8 cellular contexts compared by ENCODE assay signal in the genomic region with DNA sequence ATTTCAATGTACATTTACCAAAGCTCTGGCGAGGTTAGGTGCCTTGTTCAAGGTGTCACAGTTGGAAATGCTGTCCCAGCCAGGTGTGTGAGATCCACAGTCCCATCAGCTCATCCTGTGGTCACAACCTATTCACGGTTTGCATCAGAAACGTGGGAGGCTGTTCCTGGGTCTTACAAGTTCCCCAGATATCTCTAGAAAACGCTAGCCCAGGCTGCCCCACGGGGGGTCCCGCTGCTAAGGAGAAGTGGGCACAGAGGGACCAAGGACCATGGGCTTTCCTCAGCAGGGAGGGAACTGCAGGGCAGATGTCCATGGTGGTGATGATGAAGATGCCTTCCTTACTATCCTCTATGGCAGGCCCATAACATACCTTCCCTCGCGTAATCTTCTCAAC. TPM values are rescaled to one million over a fixed set of nuclear protein-coding genes. Genes with fewer than 3 reads are reported as not detected.
DNase-seq lines count a peak whose midpoint lies in the region; ATAC-seq, FAIRE-seq and TF ChIP-seq lines count a peak whose summit lies in the region.

No MANE protein-coding gene starts in this region.

- H3K4me2 ChIP-seq in SK-N-SH: peak overlapping the region; percentile 91
- peak overlapping the region; percentile 87 for H3K4me2 ChIP-seq in parathyroid adenoma (ENCODE audit: low read length)

- TF ChIP-seq POLR2A in H54 (IDR thresholded peaks at IDR 0.05; ENCODE audit: low read depth, low read length): no peak

- H2AFZ ChIP-seq in SK-N-SH (ENCODE audit: low read depth): peak overlapping the region; percentile 88
- H2AFZ ChIP-seq in parathyroid adenoma: peak overlapping the region; percentile 99

- H3K9me3 ChIP-seq in SK-N-SH (no peaks in the 10 kb centered on the region), parathyroid adenoma (ENCODE audit: control insufficient read depth, low read length) (no peaks in the 10 kb centered on the region)

- TF ChIP-seq CTCF in SK-N-SH (IDR thresholded peaks at IDR 0.05) (no peak), parathyroid adenoma (IDR thresholded peaks at IDR 0.05) (no peak)

- H3K79me2 ChIP-seq in SK-N-SH (ENCODE audit: insufficient read depth) (peaks cover 13% of the 10 kb centered on the region; the same call in 1 of the 2 replicates), parathyroid adenoma (peaks cover 12% of the 10 kb centered on the region)

- 18% methylated on average over 1 of the region's 8 CpGs for WGBS in SK-N-SH (ENCODE audit: low lambda C conversion rate)

- TF ChIP-seq RAD21 in SK-N-SH (IDR thresholded peaks at IDR 0.05; ENCODE audit: low read length): no peak

- no peaks in the 10 kb centered on the region for H3K27me3 ChIP-seq in SK-N-SH (ENCODE audit: insufficient read depth)
- no peaks in the 10 kb centered on the region for H3K27me3 ChIP-seq in parathyroid adenoma (ENCODE audit: control insufficient read depth, insufficient read depth, low read length)

- H3K27ac ChIP-seq in SK-N-SH (ENCODE audit: low read depth in 2 of 2, low read length in 1 of 2) (peak overlapping the region; percentile 51 to 79; a peak in 3 of 4 replicates), parathyroid adenoma (peak overlapping the region; percentile 80)

- peaks cover 12% of the 10 kb centered on the region for H3F3A ChIP-seq in SK-N-SH (replicated peaks; ENCODE audit: insufficient read depth)

- no peaks in the 10 kb centered on the region for H3K9me2 ChIP-seq in SK-N-SH

- no peaks in the 10 kb centered on the region for H4K20me1 ChIP-seq in SK-N-SH (ENCODE audit: insufficient read depth)

- peaks cover 4 to 12% of the 10 kb centered on the region in 2 experiments; a peak in 2 of 4 replicates for H3K4me1 ChIP-seq in SK-N-SH (ENCODE audit: control insufficient read depth in 1 of 2, insufficient read depth in 2 of 2, low read depth in 1 of 2, low read length in 1 of 2)
- peaks cover 8% of the 10 kb centered on the region for H3K4me1 ChIP-seq in parathyroid adenoma

- DNase-seq in AG20443 (ENCODE audit: low spot score): peak; percentile 14
- no peak for DNase-seq in SK-N-SH
- DNase-seq in H54 (ENCODE audit: insufficient read length, low spot score): no peak
- DNase-seq in stimulated activated CD4-positive, alpha-beta T cell treated with anti-CD3 and anti-CD28 coated beads, Interleukin-4, amount 100 ng/mL, for 1 hour: no peak

- no peak for TF ChIP-seq EP300 in SK-N-SH (IDR thresholded peaks at IDR 0.05; ENCODE audit: borderline replicate concordance in 1 of 2, low read depth in 1 of 2, low read length in 1 of 2)

- ATAC-seq in GM19455 (IDR thresholded peaks at IDR 0.05; ENCODE audit: unreplicated experiment) (peak; percentile 5), esophagus mucosa (peak; percentile 5), HG03432 (IDR thresholded peaks at IDR 0.05; ENCODE audit: unreplicated experiment) (no peak)

- POLR2A ChIA-PET in SK-N-SH (lab: Yijun Ruan, JAX): no interaction called here

- H3K9ac ChIP-seq in SK-N-SH (peak overlapping the region; percentile 83), parathyroid adenoma (peak overlapping the region; percentile 91)

- H3K4me3 ChIP-seq in SK-N-SH (ENCODE audit: low read depth in 2 of 2, low read length in 1 of 2) (peak overlapping the region; percentile 64 to 85), parathyroid adenoma (ENCODE audit: low read depth, low read length) (peak overlapping the region; percentile 80)

- H3K36me3 ChIP-seq in SK-N-SH (replicated peaks in 1 of 2; ENCODE audit: control insufficient read depth in 1 of 2, insufficient read depth in 2 of 2, low read length in 1 of 2) (peaks cover 5 to 10% of the 10 kb centered on the region in 2 experiments), parathyroid adenoma (ENCODE audit: control insufficient read depth, insufficient read depth, low read length) (no peaks in the 10 kb centered on the region)

- no peak for FAIRE-seq in H54 (lab: Jason Lieb, UNC)

- CTCF ChIA-PET in SK-N-SH (lab: Yijun Ruan, JAX): interaction anchor here (1.4 kb wide), 1 partner anchor 24 kb away, joined by 3 read pairs; no protein-coding TSS in a partner anchor

TF ChIP-seq in SK-N-SH, 30 proteins besides CTCF, POLR2A, EP300 and RAD21:
- TF ChIP-seq RXRA (IDR thresholded peaks at IDR 0.05; ENCODE audit: borderline replicate concordance, low read depth) (no peak), TAF1 (IDR thresholded peaks at IDR 0.05; ENCODE audit: borderline replicate concordance, low read depth, low read length) (no peak), GATA2 (CRISPR knock-in tag; IDR thresholded peaks at IDR 0.05) (no peak), POLR2AphosphoS5 (IDR thresholded peaks at IDR 0.05; ENCODE audit: low read depth, low read length) (no peak)
- TF ChIP-seq, protein P1, sequence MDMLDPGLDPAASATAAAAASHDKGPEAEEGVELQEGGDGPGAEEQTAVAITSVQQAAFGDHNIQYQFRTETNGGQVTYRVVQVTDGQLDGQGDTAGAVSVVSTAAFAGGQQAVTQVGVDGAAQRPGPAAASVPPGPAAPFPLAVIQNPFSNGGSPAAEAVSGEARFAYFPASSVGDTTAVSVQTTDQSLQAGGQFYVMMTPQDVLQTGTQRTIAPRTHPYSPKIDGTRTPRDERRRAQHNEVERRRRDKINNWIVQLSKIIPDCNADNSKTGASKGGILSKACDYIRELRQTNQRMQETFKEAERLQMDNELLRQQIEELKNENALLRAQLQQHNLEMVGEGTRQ (IDR thresholded peaks at IDR 0.05; ENCODE audit: borderline replicate concordance, low read depth, low read length): no peak
- TF ChIP-seq, protein P2, sequence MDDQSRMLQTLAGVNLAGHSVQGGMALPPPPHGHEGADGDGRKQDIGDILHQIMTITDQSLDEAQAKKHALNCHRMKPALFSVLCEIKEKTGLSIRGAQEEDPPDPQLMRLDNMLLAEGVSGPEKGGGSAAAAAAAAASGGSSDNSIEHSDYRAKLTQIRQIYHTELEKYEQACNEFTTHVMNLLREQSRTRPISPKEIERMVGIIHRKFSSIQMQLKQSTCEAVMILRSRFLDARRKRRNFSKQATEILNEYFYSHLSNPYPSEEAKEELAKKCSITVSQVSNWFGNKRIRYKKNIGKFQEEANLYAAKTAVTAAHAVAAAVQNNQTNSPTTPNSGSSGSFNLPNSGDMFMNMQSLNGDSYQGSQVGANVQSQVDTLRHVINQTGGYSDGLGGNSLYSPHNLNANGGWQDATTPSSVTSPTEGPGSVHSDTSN (IDR thresholded peaks at IDR 0.05): no peak
TF ChIP-seq in SK-N-SH: peak in this region for 0.

RNA-seq across cellular contexts. Expression of a gene that starts 0.7 kb away (rescaled TPM):
- 44.4 and 45.3 TPM in 2 replicates for polyA plus RNA-seq in SK-N-SH (2012; rRNA removed)
- 36.9 and 38.7 TPM in 2 replicates for polyA plus RNA-seq in SK-N-SH (2012; cell fraction: cytosol; rRNA removed)
- 21.8 and 27.8 TPM in 2 replicates for polyA plus RNA-seq in SK-N-SH (2012; cell fraction: nucleus; rRNA removed)
- 21.9 TPM for total RNA-seq in esophagus mucosa

RNA-seq across cellular contexts. Expression of a gene that starts 35.8 kb away (rescaled TPM):
- 84.9 and 129 TPM in 2 replicates for polyA plus RNA-seq in SK-N-SH (2012; rRNA removed)
- polyA plus RNA-seq in SK-N-SH (2012; cell fraction: cytosol; rRNA removed): 107 and 119 TPM in 2 replicates
- polyA plus RNA-seq in SK-N-SH (2012; cell fraction: nucleus; rRNA removed): 101 and 188 TPM in 2 replicates
- 73.6 TPM for total RNA-seq in esophagus mucosa
